ENCODE assay signal across 8 cellular contexts in genomic region chr1:66929691-66929998, GRCh38. TPM values are rescaled to one million over a fixed set of nuclear protein-coding genes. Genes with fewer than 3 reads are reported as not detected.
DNase-seq lines count a peak whose midpoint lies in the region; ATAC-seq, FAIRE-seq and TF ChIP-seq lines count a peak whose summit lies in the region.

No MANE protein-coding gene starts in this region.

- no peaks in the 10 kb centered on the region for H3K27me3 ChIP-seq in astrocyte (ENCODE audit: insufficient read depth, low read length)
- no peaks in the 10 kb centered on the region for H3K27me3 ChIP-seq in thyroid gland

- H3K4me3 ChIP-seq in astrocyte (ENCODE audit: insufficient read depth, low read depth, low read length) (peak overlapping the region; percentile 90), lower leg skin (ENCODE audit: low read depth, poor library complexity, severe bottlenecking) (peak overlapping the region; percentile 91), thyroid gland (replicated peaks in 1 of 3) (peak overlapping the region in 2 of 3 donors; percentile 77 to 87)

- no peak for FAIRE-seq in astrocyte (lab: Jason Lieb, UNC)

- no peaks in the 10 kb centered on the region for H3K36me3 Mint-ChIP-seq in activated T-cell treated with anti-CD3 and anti-CD28 coated beads, Interleukin-2, amount 50 U/mL, for 4 hours (ENCODE audit: insufficient read depth)
- H3K36me3 Mint-ChIP-seq in astrocyte (ENCODE audit: low read depth, unreplicated experiment) = no peaks in the 10 kb centered on the region

- peaks cover 22% of the 10 kb centered on the region for H3K4me1 ChIP-seq in astrocyte (ENCODE audit: insufficient read depth, low read length)
- H3K4me1 ChIP-seq in thyroid gland = peaks cover 30 to 33% of the 10 kb centered on the region in 2 donors

- H3K79me2 ChIP-seq in astrocyte (ENCODE audit: insufficient read depth, low read length) = peaks cover 78% of the 10 kb centered on the region

- no peak for DNase-seq in activated T-cell treated with anti-CD3 and anti-CD28 coated beads, Interleukin-2, amount 50 U/mL, for 4 hours
- no peak for DNase-seq in activated T-cell treated with anti-CD3 and anti-CD28 coated beads, Interleukin-2, amount 50 U/mL, for 48 hours
- DNase-seq in astrocyte (ENCODE audit: low read depth) = no peak
- DNase-seq in lower leg skin (ENCODE audit: low spot score in 2 of 2) = no peak
- no peak for DNase-seq in thyroid gland
- DNase-seq in NCI-H2196 (lab: John Stamatoyannopoulos, UW; ENCODE audit: unreplicated experiment) = no peak

- 5 to 9% methylated on average over 9 of the region's 9 CpGs for WGBS in lower leg skin, 2 donors
- 26 to 32% methylated on average over 9 of the region's 9 CpGs for WGBS in thyroid gland, 2 donors

- H2AFZ ChIP-seq in astrocyte (ENCODE audit: low read depth, low read length) = no peak overlapping the region

- no peaks in the 10 kb centered on the region for H3K27me3 Mint-ChIP-seq in activated T-cell treated with anti-CD3 and anti-CD28 coated beads, Interleukin-2, amount 50 U/mL, for 4 hours (ENCODE audit: low read depth)
- no peaks in the 10 kb centered on the region for H3K27me3 Mint-ChIP-seq in astrocyte (ENCODE audit: low read depth, unreplicated experiment)

- TF ChIP-seq POLR2A in lower leg skin (IDR thresholded peaks at IDR 0.05) = no peak
- TF ChIP-seq POLR2A in thyroid gland (IDR thresholded peaks at IDR 0.05) = no peak

- no peaks in the 10 kb centered on the region for H3K36me3 ChIP-seq in astrocyte (ENCODE audit: insufficient read depth, low read length)
- H3K36me3 ChIP-seq in thyroid gland = no peaks in the 10 kb centered on the region

- H3K9ac ChIP-seq in astrocyte (ENCODE audit: low read length) = peak overlapping the region; percentile 94

- TF ChIP-seq CTCF in astrocyte (IDR thresholded peaks at IDR 0.05; ENCODE audit: insufficient read depth, low read depth, low read length) (no peak), lower leg skin (IDR thresholded peaks at IDR 0.05) (no peak), thyroid gland (IDR thresholded peaks at IDR 0.05) (no peak)

- H3K27ac ChIP-seq in astrocyte (ENCODE audit: low read depth, low read length) = no peak overlapping the region
- H3K27ac ChIP-seq in thyroid gland = peak overlapping the region; percentile 89 to 97 (median 94)

- peaks cover 28% of the 10 kb centered on the region for H4K20me1 ChIP-seq in astrocyte (ENCODE audit: insufficient read depth, low read length)

- no peaks in the 10 kb centered on the region for H3K9me3 ChIP-seq in astrocyte (ENCODE audit: insufficient read depth, low read depth, low read length)
- no peaks in the 10 kb centered on the region for H3K9me3 ChIP-seq in thyroid gland

- H3K4me1 Mint-ChIP-seq in activated T-cell treated with anti-CD3 and anti-CD28 coated beads, Interleukin-2, amount 50 U/mL, for 4 hours (ENCODE audit: low read depth) = peaks cover 46% of the 10 kb centered on the region
- peaks cover 24% of the 10 kb centered on the region for H3K4me1 Mint-ChIP-seq in astrocyte (ENCODE audit: low read depth, unreplicated experiment)

- no peaks in the 10 kb centered on the region for H3K9me3 Mint-ChIP-seq in activated T-cell treated with anti-CD3 and anti-CD28 coated beads, Interleukin-2, amount 50 U/mL, for 4 hours
- H3K9me3 Mint-ChIP-seq in astrocyte (ENCODE audit: unreplicated experiment) = no peaks in the 10 kb centered on the region

- intact Hi-C loops in lower leg skin (cut with DNase I; ENCODE audit: low total_unique reads) (no loop called here), thyroid gland (cut with DNase I) (no loop called here)

- peak overlapping the region; percentile 41 for H3K27ac Mint-ChIP-seq in astrocyte (ENCODE audit: unreplicated experiment)

- no peak for ATAC-seq in activated T-cell treated with anti-CD3 and anti-CD28 coated beads, Interleukin-2, amount 50 U/mL, for 4 hours
- no peak for ATAC-seq in GM18909 (IDR thresholded peaks at IDR 0.05; ENCODE audit: poor library complexity, unreplicated experiment)
- no peak for ATAC-seq in GM19463 (IDR thresholded peaks at IDR 0.05; ENCODE audit: unreplicated experiment)

- peak overlapping the region; percentile 85 for H3K4me2 ChIP-seq in astrocyte (ENCODE audit: low read length)

- peak overlapping the region; percentile 91 for H3K4me3 Mint-ChIP-seq in activated T-cell treated with anti-CD3 and anti-CD28 coated beads, Interleukin-2, amount 50 U/mL, for 4 hours
- peak overlapping the region; percentile 80 for H3K4me3 Mint-ChIP-seq in astrocyte (ENCODE audit: unreplicated experiment)

RNA-seq across cellular contexts. Expression of gene MIER1, which starts 4.9 kb away (rescaled TPM):
- 10 to 100 TPM; 60.5 to 70.1 (median 64.2) TPM for total RNA-seq in activated T-cell treated with anti-CD3 and anti-CD28 coated beads, Interleukin-2, amount 50 U/mL, for 4 hours
- 31.5 and 40.2 TPM in 2 replicates for total RNA-seq in astrocyte
- total RNA-seq in lower leg skin = 10 to 100 TPM; 17.0 to 26.5 (median 21.0) TPM
- 10 to 100 TPM; 37.2 to 52.1 (median 43.3) TPM for total RNA-seq in thyroid gland

RNA-seq across cellular contexts. Expression of gene DNAI4, which starts 5.0 kb away (rescaled TPM):
- 1 to 10 TPM; 1.2 to 2.6 (median 1.3) TPM for total RNA-seq in activated T-cell treated with anti-CD3 and anti-CD28 coated beads, Interleukin-2, amount 50 U/mL, for 4 hours
- total RNA-seq in astrocyte (6.9 and 7.7 TPM in 2 replicates), lower leg skin (1 to 10 TPM; 1.5 to 3.8 (median 2.5) TPM), thyroid gland (10 to 100 TPM; 10.7 to 26.0 (median 20.5) TPM)
